1 cellular context compared by ENCODE assay signal in genomic region chr4:158671915-158672806, GRCh38.
TF ChIP-seq lines count a peak whose summit lies in the region.

ETFDH (plus strand) TSS chr4:158672296; CDS start chr4:158672457, 161 bp downstream.

TF ChIP-seq in HepG2, 621 proteins besides CTCF, POLR2A, EP300 and RAD21 (continued from another document and continues in another):
- no peak for TF ChIP-seq ZNF318 (CRISPR knock-in tag; IDR thresholded peaks at IDR 0.05)
- TF ChIP-seq PHF20 (CRISPR knock-in tag; IDR thresholded peaks at IDR 0.05) = peak; percentile 83
- TF ChIP-seq ZNF605 (CRISPR knock-in tag; IDR thresholded peaks at IDR 0.05) = peak; percentile 61
- TF ChIP-seq ZNF503 (CRISPR knock-in tag; IDR thresholded peaks at IDR 0.05) = peak; percentile 68; the same call in 1 of the 2 replicates
- TF ChIP-seq ZNF615 (CRISPR knock-in tag; IDR thresholded peaks at IDR 0.05; ENCODE audit: borderline replicate concordance) = no peak
- TF ChIP-seq DR1 (CRISPR knock-in tag; IDR thresholded peaks at IDR 0.05) = peak; percentile 85
- no peak for TF ChIP-seq E2F2 (CRISPR knock-in tag; IDR thresholded peaks at IDR 0.05; ENCODE audit: borderline replicate concordance)
- TF ChIP-seq TFE3 (CRISPR knock-in tag; IDR thresholded peaks at IDR 0.05) = peak; percentile 46; the same call in 1 of the 2 replicates
- TF ChIP-seq ZNF317 (CRISPR knock-in tag; IDR thresholded peaks at IDR 0.05) = peak; percentile 92
- no peak; the same call in none of the 2 replicates for TF ChIP-seq ZNF547 (CRISPR knock-in tag; IDR thresholded peaks at IDR 0.05)
- TF ChIP-seq HNRNPL (IDR thresholded peaks at IDR 0.05; ENCODE audit: low read depth, low read length) = 0 out of 2 replicates have a peak, but pooled peaks have one; percentile 41
- no peak for TF ChIP-seq PTBP1 (IDR thresholded peaks at IDR 0.05; ENCODE audit: low read depth, low read length, poor library complexity, severe bottlenecking)
- TF ChIP-seq HCFC1 (IDR thresholded peaks at IDR 0.05; ENCODE audit: low read depth, low read length) = peak; percentile 91
- peak; percentile 21; the same call in 1 of the 2 replicates for TF ChIP-seq TFAP4 (IDR thresholded peaks at IDR 0.05; ENCODE audit: borderline replicate concordance, low read depth)
- TF ChIP-seq NR1H2 (CRISPR knock-in tag; IDR thresholded peaks at IDR 0.05; ENCODE audit: borderline replicate concordance, low read depth) = no peak
- TF ChIP-seq ZMYM3 (CRISPR knock-in tag; IDR thresholded peaks at IDR 0.05) = 0 out of 2 replicates have a peak, but pooled peaks have one; percentile 47
- no peak for TF ChIP-seq ZNF841 (CRISPR knock-in tag; IDR thresholded peaks at IDR 0.05; ENCODE audit: borderline replicate concordance)
- TF ChIP-seq ZNF687 (CRISPR knock-in tag; IDR thresholded peaks at IDR 0.05) = peak; percentile 94
- peak; percentile 53 for TF ChIP-seq ZNF772 (CRISPR knock-in tag; IDR thresholded peaks at IDR 0.05)
- TF ChIP-seq ZNF264 (CRISPR knock-in tag; IDR thresholded peaks at IDR 0.05) = peak; percentile 80; the same call in 1 of the 2 replicates
- no peak for TF ChIP-seq THAP7 (CRISPR knock-in tag; IDR thresholded peaks at IDR 0.05)
- TF ChIP-seq NCOA1 (CRISPR knock-in tag; IDR thresholded peaks at IDR 0.05) = no peak
- TF ChIP-seq ATF4 (CRISPR knock-in tag; IDR thresholded peaks at IDR 0.05) = peak; percentile 93 to 99
- TF ChIP-seq ZNF878 (CRISPR knock-in tag; IDR thresholded peaks at IDR 0.05) = peak; percentile 85
- peak; percentile 58; the same call in 1 of the 2 replicates for TF ChIP-seq ZNF800 (CRISPR knock-in tag; IDR thresholded peaks at IDR 0.05)
- TF ChIP-seq GLI4 (CRISPR knock-in tag; IDR thresholded peaks at IDR 0.05; ENCODE audit: borderline replicate concordance) = 0 out of 2 replicates have a peak, but pooled peaks have one; percentile 49
- 0 out of 2 replicates have a peak, but pooled peaks have one; percentile 24 for TF ChIP-seq ZNF343 (CRISPR knock-in tag; IDR thresholded peaks at IDR 0.05)
- no peak for TF ChIP-seq ZNF513 (CRISPR knock-in tag; conservative IDR thresholded peaks at IDR 0.05)
- 0 out of 2 replicates have a peak, but pooled peaks have one; percentile 51 for TF ChIP-seq ZNF205 (CRISPR knock-in tag; IDR thresholded peaks at IDR 0.05)
- TF ChIP-seq ZNF644 (CRISPR knock-in tag; IDR thresholded peaks at IDR 0.05; ENCODE audit: low read depth) = peak; percentile 61; the same call in 1 of the 2 replicates
- peak; percentile 98 for TF ChIP-seq ZNF143 (CRISPR knock-in tag; IDR thresholded peaks at IDR 0.05)
